Comparison of ENCODE assay signal across 19 cellular contexts in genomic region chr1:11187458-11187857, GRCh38. TPM values are rescaled to one million over a fixed set of nuclear protein-coding genes. Genes with fewer than 3 reads are reported as not detected.
"Had no signal": no experiment of that assay in that cellular context is flagged by ENCODE, and none has a peak within 500 bp of the region (broad histone marks: within the 10 kb centered on the region; RNA-seq: fewer than 3 reads in every experiment).

No MANE protein-coding gene starts in this region.

- H3K27me3 ChIP-seq: foreskin keratinocyte had no signal

- H3K27ac ChIP-seq: foreskin keratinocyte had no signal

- FAIRE-seq: astrocyte, bronchial epithelial cell, colon, kidney had no signal

- H3K4me1 ChIP-seq: foreskin keratinocyte had no signal

- ATAC-seq: activated CD4-positive, alpha-beta T cell treated with anti-CD3 and anti-CD28 coated beads for 36 hours; foreskin keratinocyte; natural killer cell; T-cell; WTC11 had no signal

- DNase-seq: activated CD4-positive, alpha-beta T cell treated with anti-CD3 and anti-CD28 coated beads for 36 hours; activated CD4-positive, alpha-beta T cell treated with anti-CD3 and anti-CD28 coated beads, Interleukin-2, amount 50 U/mL, for 48 hours; activated gamma-delta T cell; foreskin keratinocyte; kidney; mesenchymal stem cell; natural killer cell; posterior cingulate gyrus; stimulated activated CD4-positive, alpha-beta T cell treated with anti-CD3 and anti-CD28 coated beads, Interleukin-12 subunit alpha, Interleukin-12 subunit beta, amount 100 ng/mL, for 4 hours; stimulated activated CD4-positive, alpha-beta T cell treated with anti-CD3 and anti-CD28 coated beads, Interleukin-1b, Interleukin-23, amount 100 ng/mL, for 48 hours; stimulated activated CD8-positive, alpha-beta memory T cell treated with anti-CD3 and anti-CD28 coated beads, Interleukin-4, amount 100 ng/mL, for 48 hours; stimulated activated naive CD4-positive, alpha-beta T cell; T-cell had no signal

RNA-seq across cellular contexts. Expression of gene ANGPTL7, which starts 1.7 kb away (rescaled TPM):
- total RNA-seq: activated CD4-positive, alpha-beta T cell treated with anti-CD3 and anti-CD28 coated beads for 36 hours; bronchial epithelial cell; epithelial cell of proximal tubule; foreskin keratinocyte; liver; natural killer cell; T-cell; WTC11 had no signal
- polyA plus RNA-seq: foreskin keratinocyte had no signal
